Comparison of ENCODE assay signal across 23 cellular contexts in genomic region chr11:130648601-130649000, GRCh38.
DNase-seq lines count a peak whose midpoint lies in the region; ATAC-seq and TF ChIP-seq lines count a peak whose summit lies in the region.
"Had no signal": no experiment of that assay in that cellular context is flagged by ENCODE, and none has a peak within 500 bp of the region (broad histone marks: within the 10 kb centered on the region; RNA-seq: fewer than 3 reads in every experiment).

No MANE protein-coding gene starts in this region.

- ATAC-seq in left cardiac atrium (peak; percentile 78), omental fat pad (ENCODE audit: low FRiP score) (peak; percentile 17), GM21423 (IDR thresholded peaks at IDR 0.05; ENCODE audit: unreplicated experiment) (no peak)
- ATAC-seq: activated T-cell treated with anti-CD3 and anti-CD28 coated beads, Interleukin-2, amount 50 U/mL, for 72 hours; effector memory CD8-positive, alpha-beta T cell; naive thymus-derived CD8-positive, alpha-beta T cell; pancreas had no signal

- H3K27me3 ChIP-seq in ascending aorta (no peaks in the 10 kb centered on the region), tibial artery (no peaks in the 10 kb centered on the region)
- H3K27me3 ChIP-seq: BLaER1, pancreas had no signal

- peak overlapping the region; percentile 58 to 62 for H3K27ac ChIP-seq in ascending aorta
- peak overlapping the region; percentile 80 to 90 for H3K27ac ChIP-seq in tibial artery
- H3K27ac ChIP-seq: BLaER1, pancreas had no signal

- TF ChIP-seq CTCF in ascending aorta (IDR thresholded peaks at IDR 0.05) (no peak), omental fat pad (IDR thresholded peaks at IDR 0.05) (no peak), tibial artery (IDR thresholded peaks at IDR 0.05) (no peak)

- no peaks in the 10 kb centered on the region for H3K9me3 ChIP-seq in ascending aorta
- H3K9me3 ChIP-seq in tibial artery = no peaks in the 10 kb centered on the region
- H3K9me3 ChIP-seq: BLaER1, pancreas had no signal

- DNase-seq in ascending aorta (ENCODE audit: low spot score in 2 of 2) (peak in 1 of 2 donors; percentile 71), left cardiac atrium (peak; percentile 78), omental fat pad (ENCODE audit: low spot score) (no peak), tibial artery (peak; percentile 72 to 87), midbrain (lab: John Stamatoyannopoulos, UW) (no peak), NOMO-1 treated with DMSO at 0.1 percent for 48 hours (lab: John Stamatoyannopoulos, UW; ENCODE audit: unreplicated experiment) (no peak), NOMO-1 treated with dmso at 0.1 percent for 144 hours (lab: John Stamatoyannopoulos, UW; ENCODE audit: unreplicated experiment) (no peak)
- DNase-seq: activated CD8-positive, alpha-beta memory T cell treated with anti-CD3 and anti-CD28 coated beads for 24 hours; activated naive CD4-positive, alpha-beta T cell treated with anti-CD3 and anti-CD28 coated beads, Interleukin-2, amount 10 ng/mL, durations not matched to agents 7 days and 5 days; activated T-cell treated with anti-CD3 and anti-CD28 coated beads, Interleukin-2, amount 50 U/mL, for 72 hours; anterior cingulate cortex; cerebellar nuclear complex; effector memory CD8-positive, alpha-beta T cell; H7; naive thymus-derived CD8-positive, alpha-beta T cell; NCI-H1092; NCI-H1930; pancreas; small intestine; stimulated activated naive CD4-positive, alpha-beta T cell; T-helper 9 cell had no signal

- no peak overlapping the region for H3K4me3 ChIP-seq in ascending aorta
- H3K4me3 ChIP-seq in tibial artery = no peak overlapping the region
- H3K4me3 ChIP-seq: BLaER1, pancreas had no signal

- H3K4me1 ChIP-seq in ascending aorta (peaks cover 16 to 42% of the 10 kb centered on the region in 2 donors), tibial artery (peaks cover 0 to 77% (median 61%) of the 10 kb centered on the region in 4 donors)

- intact Hi-C loops in ascending aorta (cut with DNase I) = no loop called here
- intact Hi-C loops in left cardiac atrium (cut with DNase I) = no loop called here
- intact Hi-C loops in tibial artery (cut with DNase I; ENCODE audit: low total_unique reads) = no loop called here

- H3K36me3 ChIP-seq in ascending aorta (no peaks in the 10 kb centered on the region), tibial artery (no peaks in the 10 kb centered on the region)
- H3K36me3 ChIP-seq: BLaER1, pancreas had no signal

Comparison
In these comparisons a context has a peak if more than half of its experiments do, and no peak if none do; other contexts are left out.
1. DNase-seq: peak in left cardiac atrium (single experiment) and tibial artery (2 of 2); none in omental fat pad (single experiment), midbrain (single experiment), NOMO-1 treated with DMSO at 0.1 percent for 48 hours (single experiment) and NOMO-1 treated with dmso at 0.1 percent for 144 hours (single experiment).